Comparison of ENCODE assay signal across 17 cellular contexts in genomic region chr3:18672561-18672960, GRCh38.
A peak's percentile ranks its signal among the peaks of the same experiment; 100 is the strongest.
DNase-seq lines count a peak whose midpoint lies in the region; ATAC-seq lines count a peak whose summit lies in the region.
"Had no signal": no experiment of that assay in that cellular context is flagged by ENCODE, and none has a peak within 500 bp of the region (broad histone marks: within the 10 kb centered on the region; RNA-seq: fewer than 3 reads in every experiment).

No MANE protein-coding gene starts in this region.

- no peak for ATAC-seq in stimulated activated naive CD8-positive, alpha-beta T cell treated with anti-CD3 and anti-CD28 coated beads, Interleukin-15, Interleukin-2, amounts not matched to agents 100 U/mL and 50 U/mL, for 24 hours
- ATAC-seq in GM21515 (IDR thresholded peaks at IDR 0.05; ENCODE audit: unreplicated experiment) = peak; percentile 50
- no peak for ATAC-seq in T-helper 17 cell
- no peak for ATAC-seq in HG03439 (IDR thresholded peaks at IDR 0.05; ENCODE audit: unreplicated experiment)
- ATAC-seq in HG03354 (IDR thresholded peaks at IDR 0.05; ENCODE audit: poor library complexity, severe bottlenecking, unreplicated experiment) = no peak
- ATAC-seq: activated CD8-positive, alpha-beta T cell treated with anti-CD3 and anti-CD28 coated beads, Interleukin-2, amount 10 ng/mL, durations not matched to agents 7 days and 5 days had no signal

- H3K27ac Mint-ChIP-seq in stimulated activated naive CD8-positive, alpha-beta T cell treated with anti-CD3 and anti-CD28 coated beads, Interleukin-15, Interleukin-2, amounts not matched to agents 100 ng/mL and 50 ng/mL, for 24 hours = no peak overlapping the region
- H3K27ac Mint-ChIP-seq in T-helper 17 cell = peak overlapping the region; percentile 76
- H3K27ac Mint-ChIP-seq: activated CD8-positive, alpha-beta T cell treated with anti-CD3 and anti-CD28 coated beads, Interleukin-2, amount 10 ng/mL, durations not matched to agents 7 days and 5 days had no signal

- peaks cover 57% of the 10 kb centered on the region for H3K4me1 Mint-ChIP-seq in stimulated activated naive CD8-positive, alpha-beta T cell treated with anti-CD3 and anti-CD28 coated beads, Interleukin-15, Interleukin-2, amounts not matched to agents 100 ng/mL and 50 ng/mL, for 24 hours (ENCODE audit: low read depth)
- peaks cover 23% of the 10 kb centered on the region for H3K4me1 Mint-ChIP-seq in T-helper 17 cell

- DNase-seq in stimulated activated naive CD8-positive, alpha-beta T cell treated with anti-CD3 and anti-CD28 coated beads, Interleukin-15, Interleukin-2, amounts not matched to agents 100 U/mL and 50 U/mL, for 24 hours = no peak
- no peak for DNase-seq in T-helper 17 cell
- no peak for DNase-seq in ureter (ENCODE audit: low spot score)
- DNase-seq: activated CD8-positive, alpha-beta T cell treated with anti-CD3 and anti-CD28 coated beads, Interleukin-2, amount 10 ng/mL, durations not matched to agents 7 days and 5 days; AML-193; amygdala; colonic mucosa; DMS79 treated with DMSO at 0.1 percent for 48 hours; KG1; kidney glomerular epithelial cell; NCI-H524; SJCRH30; WERI-Rb-1 had no signal

- H3K36me3 Mint-ChIP-seq in stimulated activated naive CD8-positive, alpha-beta T cell treated with anti-CD3 and anti-CD28 coated beads, Interleukin-15, Interleukin-2, amounts not matched to agents 100 ng/mL and 50 ng/mL, for 24 hours (ENCODE audit: low read depth) = no peaks in the 10 kb centered on the region
- H3K36me3 Mint-ChIP-seq in T-helper 17 cell (ENCODE audit: low read depth) = no peaks in the 10 kb centered on the region

- H3K9me3 Mint-ChIP-seq in stimulated activated naive CD8-positive, alpha-beta T cell treated with anti-CD3 and anti-CD28 coated beads, Interleukin-15, Interleukin-2, amounts not matched to agents 100 ng/mL and 50 ng/mL, for 24 hours = peaks cover 6% of the 10 kb centered on the region

- H3K27me3 Mint-ChIP-seq in stimulated activated naive CD8-positive, alpha-beta T cell treated with anti-CD3 and anti-CD28 coated beads, Interleukin-15, Interleukin-2, amounts not matched to agents 100 ng/mL and 50 ng/mL, for 24 hours = no peaks in the 10 kb centered on the region
- no peaks in the 10 kb centered on the region for H3K27me3 Mint-ChIP-seq in T-helper 17 cell

- no peaks in the 10 kb centered on the region for H3K9me3 ChIP-seq in T-helper 17 cell (ENCODE audit: control insufficient read depth, low read length, poor library complexity, severe bottlenecking)
- H3K9me3 ChIP-seq: colonic mucosa, SJCRH30 had no signal

- H3K4me3 Mint-ChIP-seq in stimulated activated naive CD8-positive, alpha-beta T cell treated with anti-CD3 and anti-CD28 coated beads, Interleukin-15, Interleukin-2, amounts not matched to agents 100 ng/mL and 50 ng/mL, for 24 hours = peak overlapping the region; percentile 15
- peak overlapping the region; percentile 59 for H3K4me3 Mint-ChIP-seq in T-helper 17 cell
- H3K4me3 Mint-ChIP-seq: activated CD8-positive, alpha-beta T cell treated with anti-CD3 and anti-CD28 coated beads, Interleukin-2, amount 10 ng/mL, durations not matched to agents 7 days and 5 days had no signal
